11 cellular contexts compared by ENCODE assay signal in the genomic region with DNA sequence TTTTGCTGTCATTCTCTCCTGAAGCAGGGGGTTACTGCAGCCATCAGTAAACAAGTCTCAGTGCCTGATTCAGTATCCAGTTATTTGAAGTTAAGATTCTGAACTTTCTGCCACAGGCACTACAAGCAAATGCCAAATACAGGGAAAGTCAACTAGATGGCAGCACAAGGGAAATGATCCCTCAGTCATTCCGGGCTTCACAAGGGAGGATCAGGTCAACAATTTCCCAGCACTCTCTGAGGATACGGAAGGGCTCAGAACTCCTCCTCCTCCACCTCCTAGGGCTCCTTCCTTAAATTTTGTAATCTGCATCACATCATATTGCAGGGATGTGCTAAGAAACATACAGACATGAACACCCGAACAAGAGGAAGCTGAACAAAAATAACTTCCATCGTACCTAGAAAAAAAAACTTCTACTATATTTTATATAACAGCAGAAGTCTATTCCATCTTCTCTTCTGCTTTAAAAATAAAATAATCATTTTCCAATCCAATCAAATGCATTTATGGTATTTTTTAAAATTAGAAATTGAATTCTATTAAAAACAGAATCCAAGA.
DNase-seq lines count a peak whose midpoint lies in the region; ATAC-seq and TF ChIP-seq lines count a peak whose summit lies in the region.
"Had no signal": no experiment of that assay in that cellular context is flagged by ENCODE, and none has a peak within 500 bp of the region (broad histone marks: within the 10 kb centered on the region; RNA-seq: fewer than 3 reads in every experiment).

No MANE protein-coding gene starts in this region.

- no peak overlapping the region for H3K56ac ChIP-seq in H9 (ENCODE audit: insufficient read length, low read depth, low read length)

- H3K14ac ChIP-seq in H9 (ENCODE audit: insufficient read depth, low read length): no peak overlapping the region

- no peaks in the 10 kb centered on the region for H3K9me3 ChIP-seq in H9 (ENCODE audit: control insufficient read depth, low read depth, low read length)
- H3K9me3 ChIP-seq: Peyer's patch had no signal

- DNase-seq in A172 (ENCODE audit: low spot score): peak; percentile 60
- peak; percentile 45 for DNase-seq in H9
- DNase-seq in WTC11 (ENCODE audit: low spot score): no peak
- DNase-seq in iPS-NIHi11 (ENCODE audit: low spot score): peak; percentile 46
- DNase-seq in activated T-cell treated with anti-CD3 and anti-CD28 coated beads, Interleukin-2, amount 50 U/mL, for 24 hours: no peak
- DNase-seq in SIG-M5 treated with dmso at 0.1 percent for 504 hours (lab: John Stamatoyannopoulos, UW; ENCODE audit: unreplicated experiment): no peak
- DNase-seq in stimulated activated CD4-positive, alpha-beta T cell treated with anti-CD3 and anti-CD28 coated beads, Interleukin-1b, Interleukin-23, amount 100 ng/mL, for 48 hours: no peak
- DNase-seq: effector memory CD8-positive, alpha-beta T cell; Peyer's patch had no signal

- H3K27ac Mint-ChIP-seq in H9: no peak overlapping the region
- no peak overlapping the region for H3K27ac Mint-ChIP-seq in WTC11
- H3K27ac Mint-ChIP-seq in activated T-cell treated with anti-CD3 and anti-CD28 coated beads, Interleukin-2, amount 50 U/mL, for 24 hours: no peak overlapping the region
- H3K27ac Mint-ChIP-seq: effector memory CD8-positive, alpha-beta T cell; nephron had no signal

- no peak overlapping the region for H3T11ph ChIP-seq in H9 (ENCODE audit: low read length)

- no peaks in the 10 kb centered on the region for H4K20me1 ChIP-seq in H9 (ENCODE audit: control insufficient read depth, insufficient read depth, insufficient read length)

- H2BK5ac ChIP-seq in H9 (ENCODE audit: insufficient read length, low read length): no peak overlapping the region

- H4K91ac ChIP-seq in H9 (ENCODE audit: insufficient read length, low read depth, low read length): no peak overlapping the region

- no peaks in the 10 kb centered on the region for H3K27me3 ChIP-seq in H9 (ENCODE audit: insufficient read depth, low read length)
- H3K27me3 ChIP-seq: Peyer's patch had no signal

- H3K4me1 Mint-ChIP-seq in H9 (peaks cover 19 to 22% of the 10 kb centered on the region in 2 experiments), WTC11 (peaks cover 22% of the 10 kb centered on the region)
- H3K4me1 Mint-ChIP-seq in activated T-cell treated with anti-CD3 and anti-CD28 coated beads, Interleukin-2, amount 50 U/mL, for 24 hours (ENCODE audit: low read depth): peaks cover 37% of the 10 kb centered on the region

- H3K23me2 ChIP-seq in H9 (ENCODE audit: insufficient read length, low read depth, low read length, poor library complexity, severe bottlenecking): no peaks in the 10 kb centered on the region

- no peak overlapping the region for H4K8ac ChIP-seq in H9 (replicated peaks; ENCODE audit: insufficient read length, low read depth, low read length)

- H3K27me3 Mint-ChIP-seq in H9 (ENCODE audit: low read depth) (no peaks in the 10 kb centered on the region), WTC11 (ENCODE audit: low read depth) (no peaks in the 10 kb centered on the region)
- H3K27me3 Mint-ChIP-seq in activated T-cell treated with anti-CD3 and anti-CD28 coated beads, Interleukin-2, amount 50 U/mL, for 24 hours: peaks cover 7% of the 10 kb centered on the region

- H2BK12ac ChIP-seq in H9 (ENCODE audit: insufficient read length, low read depth, low read length): no peak overlapping the region

- H3K23ac ChIP-seq in H9 (ENCODE audit: insufficient read length, low read depth, low read length): no peak overlapping the region

- no peaks in the 10 kb centered on the region for H3K79me2 ChIP-seq in H9 (ENCODE audit: insufficient read depth, low read length)

- no peak overlapping the region for H2BK120ac ChIP-seq in H9 (ENCODE audit: low read depth, low read length, poor library complexity, severe bottlenecking)

- H2AFZ ChIP-seq in H9 (ENCODE audit: low read length): no peak overlapping the region

- no peak overlapping the region for H4K5ac ChIP-seq in H9 (ENCODE audit: insufficient read length, low read depth, low read length)

- ATAC-seq in WTC11: peak; percentile 90
- ATAC-seq in HG03571 (IDR thresholded peaks at IDR 0.05; ENCODE audit: unreplicated experiment): no peak
- ATAC-seq: effector memory CD8-positive, alpha-beta T cell had no signal

- POLR2A ChIA-PET in WTC11 (lab: Charles Lee): no interaction called here

- H3K27ac ChIP-seq in H9 (ENCODE audit: insufficient read length, low read depth, low read length): no peak overlapping the region

- TF ChIP-seq CTCF in H9 (conservative IDR thresholded peaks at IDR 0.05) (peak; percentile 60), WTC11 (IDR thresholded peaks at IDR 0.05) (no peak)

- H3K9me3 Mint-ChIP-seq in H9 (peaks cover 0 to 3% of the 10 kb centered on the region in 2 experiments; a peak in 2 of 5 replicates), WTC11 (peaks cover 7% of the 10 kb centered on the region)
- no peaks in the 10 kb centered on the region for H3K9me3 Mint-ChIP-seq in activated T-cell treated with anti-CD3 and anti-CD28 coated beads, Interleukin-2, amount 50 U/mL, for 24 hours

- no peak overlapping the region for H3K18ac ChIP-seq in H9 (ENCODE audit: insufficient read length, low read depth, low read length)

- H2BK15ac ChIP-seq in H9 (ENCODE audit: low read depth, low read length): no peak overlapping the region

- no CpG with 5 or more reads among the region's 4 CpGs for WGBS in H9 (ENCODE audit: extremely low coverage, insufficient read length, low lambda C conversion rate)

- no peaks in the 10 kb centered on the region; a peak in 1 of 7 replicates for H3K36me3 Mint-ChIP-seq in H9 (ENCODE audit: insufficient read depth in 1 of 3, low read depth in 3 of 3)
- H3K36me3 Mint-ChIP-seq in WTC11: peaks cover 3% of the 10 kb centered on the region; the same call in 1 of the 2 replicates
- H3K36me3 Mint-ChIP-seq in activated T-cell treated with anti-CD3 and anti-CD28 coated beads, Interleukin-2, amount 50 U/mL, for 24 hours (ENCODE audit: low read depth): peaks cover 2% of the 10 kb centered on the region

- no peak overlapping the region for H3K4ac ChIP-seq in H9 (ENCODE audit: low read depth, low read length)

- H3K9ac ChIP-seq in H9 (ENCODE audit: extremely low read depth, insufficient read length, low read length): no peak overlapping the region

- H3K4me1 ChIP-seq in H9 (ENCODE audit: insufficient read depth, low read length): no peaks in the 10 kb centered on the region
- H3K4me1 ChIP-seq: Peyer's patch had no signal

- no peak overlapping the region for H2BK20ac ChIP-seq in H9 (ENCODE audit: low read depth, low read length, poor library complexity, severe bottlenecking)

- H3K4me3 Mint-ChIP-seq in H9: no peak overlapping the region
- H3K4me3 Mint-ChIP-seq in WTC11: peak overlapping the region; percentile 24; the same call in 1 of the 2 replicates
- no peak overlapping the region for H3K4me3 Mint-ChIP-seq in activated T-cell treated with anti-CD3 and anti-CD28 coated beads, Interleukin-2, amount 50 U/mL, for 24 hours
- H3K4me3 Mint-ChIP-seq: effector memory CD8-positive, alpha-beta T cell; nephron had no signal

- no peaks in the 10 kb centered on the region for H3K79me1 ChIP-seq in H9 (ENCODE audit: insufficient read depth, low read depth, low read length, poor library complexity, severe bottlenecking)

- CTCF ChIA-PET in WTC11 (lab: Charles Lee): no interaction called here

- H3K4me2 ChIP-seq in H9 (ENCODE audit: insufficient read depth, insufficient read length, low read length): no peak overlapping the region

- no peak overlapping the region for H2AK5ac ChIP-seq in H9 (ENCODE audit: insufficient read length, low read length)

TF ChIP-seq in WTC11, 78 proteins besides CTCF, POLR2A, EP300 and RAD21 (continues in another document):
- TF ChIP-seq ZNF423 (CRISPR knock-in tag; IDR thresholded peaks at IDR 0.05): no peak
- TF ChIP-seq TCF7 (CRISPR knock-in tag; IDR thresholded peaks at IDR 0.05; ENCODE audit: low read depth): no peak
- TF ChIP-seq CBFB (CRISPR knock-in tag; IDR thresholded peaks at IDR 0.05; ENCODE audit: low read depth): no peak
- TF ChIP-seq, protein P1, sequence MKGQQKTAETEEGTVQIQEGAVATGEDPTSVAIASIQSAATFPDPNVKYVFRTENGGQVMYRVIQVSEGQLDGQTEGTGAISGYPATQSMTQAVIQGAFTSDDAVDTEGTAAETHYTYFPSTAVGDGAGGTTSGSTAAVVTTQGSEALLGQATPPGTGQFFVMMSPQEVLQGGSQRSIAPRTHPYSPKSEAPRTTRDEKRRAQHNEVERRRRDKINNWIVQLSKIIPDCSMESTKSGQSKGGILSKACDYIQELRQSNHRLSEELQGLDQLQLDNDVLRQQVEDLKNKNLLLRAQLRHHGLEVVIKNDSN (CRISPR knock-in tag; IDR thresholded peaks at IDR 0.05): no peak
- TF ChIP-seq PRRX2 (CRISPR knock-in tag; IDR thresholded peaks at IDR 0.05): no peak
- no peak for TF ChIP-seq JAZF1 (CRISPR knock-in tag; IDR thresholded peaks at IDR 0.05)
- TF ChIP-seq ZNF263 (CRISPR knock-in tag; IDR thresholded peaks at IDR 0.05; ENCODE audit: low read depth): no peak
- no peak for TF ChIP-seq MXD4 (CRISPR knock-in tag; IDR thresholded peaks at IDR 0.05; ENCODE audit: borderline replicate concordance)
- TF ChIP-seq EMX1 (CRISPR knock-in tag; IDR thresholded peaks at IDR 0.05): no peak
- no peak for TF ChIP-seq TEAD1 (CRISPR knock-in tag; IDR thresholded peaks at IDR 0.05)
- no peak for TF ChIP-seq ESRRA (CRISPR knock-in tag; IDR thresholded peaks at IDR 0.05; ENCODE audit: borderline replicate concordance)

Comparison
In these comparisons a context has a peak if more than half of its experiments do, and no peak if none do; other contexts are left out.
1. DNase-seq: peak in A172 (single experiment), H9 (single experiment) and iPS-NIHi11 (single experiment); none in WTC11 (single experiment), activated T-cell treated with anti-CD3 and anti-CD28 coated beads, Interleukin-2, amount 50 U/mL, for 24 hours (single experiment), SIG-M5 treated with dmso at 0.1 percent for 504 hours (single experiment) and stimulated activated CD4-positive, alpha-beta T cell treated with anti-CD3 and anti-CD28 coated beads, Interleukin-1b, Interleukin-23, amount 100 ng/mL, for 48 hours (single experiment).